8 cellular contexts compared by ENCODE assay signal in the genomic region with DNA sequence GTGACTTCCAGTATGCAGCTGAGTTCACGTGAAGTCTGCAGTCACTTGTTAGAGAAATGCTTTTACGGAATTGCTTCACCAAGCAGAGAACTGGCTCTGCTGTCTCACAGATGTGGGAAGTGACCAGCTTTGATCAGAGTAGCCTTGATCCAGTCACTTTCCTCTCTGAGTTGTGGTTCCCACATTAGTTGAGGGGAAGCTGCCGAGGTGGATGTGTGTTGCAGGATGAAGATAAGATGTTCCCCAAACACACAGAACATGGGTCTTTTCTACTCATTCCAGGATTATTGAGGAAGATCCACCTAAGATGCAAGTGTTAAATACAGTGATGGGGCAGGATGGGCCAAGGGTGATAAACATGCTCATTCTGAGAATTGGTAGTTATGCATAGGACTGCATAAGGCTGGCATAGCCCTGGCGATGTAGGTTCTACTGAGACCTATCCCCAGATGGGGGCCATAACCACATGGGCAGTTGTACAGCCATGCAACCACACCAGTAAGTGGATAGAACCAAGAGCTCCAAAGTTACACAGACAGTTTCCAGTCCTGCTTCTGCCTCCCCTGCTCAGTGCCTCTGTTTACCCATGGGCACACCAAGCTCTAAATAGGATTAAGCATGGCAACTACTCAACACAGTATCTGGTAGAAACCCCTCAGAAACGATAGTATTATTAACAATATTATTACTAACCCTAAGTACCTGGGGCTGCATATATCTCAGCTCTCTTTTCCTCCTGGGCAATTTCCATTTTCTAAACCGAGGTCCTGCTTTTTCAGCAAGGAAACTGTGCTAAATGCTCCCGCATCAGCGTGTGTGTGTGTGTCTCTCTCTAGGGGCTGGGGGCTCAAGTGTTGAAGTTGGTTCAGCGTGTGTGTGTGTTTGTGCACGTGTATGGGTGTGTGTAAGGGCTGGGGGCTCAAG.
DNase-seq lines count a peak whose midpoint lies in the region; ATAC-seq and TF ChIP-seq lines count a peak whose summit lies in the region.

No MANE protein-coding gene starts in this region.

- H3K27ac Mint-ChIP-seq in CD8-positive, alpha-beta T cell, result no peak overlapping the region

- no peaks in the 10 kb centered on the region for H3K9me3 Mint-ChIP-seq in CD8-positive, alpha-beta T cell

- CTCF ChIA-PET in CD8-positive, alpha-beta T cell (lab: Charles Lee), result no interaction called here

- no peaks in the 10 kb centered on the region for H3K36me3 Mint-ChIP-seq in CD8-positive, alpha-beta T cell

- TF ChIP-seq CTCF in CD8-positive, alpha-beta T cell (IDR thresholded peaks at IDR 0.05), result no peak
- TF ChIP-seq CTCF in osteoblast (IDR thresholded peaks at IDR 0.05; ENCODE audit: extremely low read depth, low read depth, low read length), result no peak

- no peak for DNase-seq in CD8-positive, alpha-beta T cell
- DNase-seq in epithelial cell of prostate (ENCODE audit: low read depth, low spot score), result no peak
- peak; percentile 37 for DNase-seq in osteoblast (ENCODE audit: insufficient read length, low spot score, missing footprints)
- no peak for DNase-seq in iPS-NIHi11 (ENCODE audit: low spot score)
- DNase-seq in GOT3 (lab: John Stamatoyannopoulos, UW), result no peak

- H3K4me1 ChIP-seq in CD8-positive, alpha-beta T cell (ENCODE audit: insufficient read depth, low read length), result peaks cover 4% of the 10 kb centered on the region
- peaks cover 15% of the 10 kb centered on the region for H3K4me1 ChIP-seq in osteoblast (ENCODE audit: insufficient read depth, low read length)

- peak overlapping the region; percentile 86 for H3K4me3 Mint-ChIP-seq in CD8-positive, alpha-beta T cell

- H3K4me1 Mint-ChIP-seq in CD8-positive, alpha-beta T cell (ENCODE audit: low read depth), result peaks cover 7% of the 10 kb centered on the region

- H4K20me1 ChIP-seq in osteoblast (ENCODE audit: insufficient read depth, low read length), result no peaks in the 10 kb centered on the region

- ATAC-seq in CD8-positive, alpha-beta T cell, result no peak
- no peak for ATAC-seq in HG02678 (IDR thresholded peaks at IDR 0.05; ENCODE audit: unreplicated experiment)
- ATAC-seq in GM19023 (IDR thresholded peaks at IDR 0.05; ENCODE audit: unreplicated experiment), result no peak

- intact Hi-C loops in CD8-positive, alpha-beta T cell (cut with DNase I, micrococcal nuclease), result no loop called here

- peak overlapping the region; percentile 46 for H3K4me3 ChIP-seq in CD8-positive, alpha-beta T cell (ENCODE audit: low read depth, low read length)
- peak overlapping the region; percentile 77 for H3K4me3 ChIP-seq in osteoblast (ENCODE audit: insufficient read depth, low read length)

- peak overlapping the region; percentile 94 for H3K4me2 ChIP-seq in osteoblast (ENCODE audit: insufficient read depth, low read length)

- POLR2A ChIA-PET in CD8-positive, alpha-beta T cell (lab: Charles Lee), result no interaction called here

- no peaks in the 10 kb centered on the region for H3K36me3 ChIP-seq in CD8-positive, alpha-beta T cell (ENCODE audit: insufficient read depth, low read length)
- H3K36me3 ChIP-seq in osteoblast (ENCODE audit: insufficient read depth, low read length), result no peaks in the 10 kb centered on the region

- H3K27me3 ChIP-seq in CD8-positive, alpha-beta T cell (ENCODE audit: insufficient read depth, low read length), result no peaks in the 10 kb centered on the region
- peaks cover 3% of the 10 kb centered on the region for H3K27me3 ChIP-seq in osteoblast (ENCODE audit: insufficient read depth, low read length)

- peaks cover 4% of the 10 kb centered on the region for H3K27me3 Mint-ChIP-seq in CD8-positive, alpha-beta T cell (ENCODE audit: low read depth)

- H3K79me2 ChIP-seq in osteoblast (ENCODE audit: insufficient read depth, low read length), result no peaks in the 10 kb centered on the region

- H3K9me3 ChIP-seq in CD8-positive, alpha-beta T cell (ENCODE audit: low read length), result no peaks in the 10 kb centered on the region
- H3K9me3 ChIP-seq in osteoblast (ENCODE audit: low read depth, low read length), result no peaks in the 10 kb centered on the region

- peak overlapping the region; percentile 83 for H2AFZ ChIP-seq in osteoblast (ENCODE audit: low read length)

- H3K27ac ChIP-seq in CD8-positive, alpha-beta T cell (ENCODE audit: low read depth, low read length), result no peak overlapping the region
- H3K27ac ChIP-seq in epithelial cell of prostate (peak overlapping the region; percentile 33), osteoblast (ENCODE audit: low read depth, low read length) (no peak overlapping the region)

TF ChIP-seq in PFSK-1, 5 proteins besides CTCF, POLR2A, EP300 and RAD21:
- TF ChIP-seq POLR2AphosphoS5 (IDR thresholded peaks at IDR 0.05; ENCODE audit: low read depth, low read length) (no peak), TAF1 (IDR thresholded peaks at IDR 0.05; ENCODE audit: borderline replicate concordance, insufficient read depth, low read length) (peak; percentile 34; the same call in 1 of the 2 replicates), SIN3A (IDR thresholded peaks at IDR 0.05; ENCODE audit: borderline replicate concordance, insufficient read depth, low read length) (no peak)
- TF ChIP-seq, protein P1, sequence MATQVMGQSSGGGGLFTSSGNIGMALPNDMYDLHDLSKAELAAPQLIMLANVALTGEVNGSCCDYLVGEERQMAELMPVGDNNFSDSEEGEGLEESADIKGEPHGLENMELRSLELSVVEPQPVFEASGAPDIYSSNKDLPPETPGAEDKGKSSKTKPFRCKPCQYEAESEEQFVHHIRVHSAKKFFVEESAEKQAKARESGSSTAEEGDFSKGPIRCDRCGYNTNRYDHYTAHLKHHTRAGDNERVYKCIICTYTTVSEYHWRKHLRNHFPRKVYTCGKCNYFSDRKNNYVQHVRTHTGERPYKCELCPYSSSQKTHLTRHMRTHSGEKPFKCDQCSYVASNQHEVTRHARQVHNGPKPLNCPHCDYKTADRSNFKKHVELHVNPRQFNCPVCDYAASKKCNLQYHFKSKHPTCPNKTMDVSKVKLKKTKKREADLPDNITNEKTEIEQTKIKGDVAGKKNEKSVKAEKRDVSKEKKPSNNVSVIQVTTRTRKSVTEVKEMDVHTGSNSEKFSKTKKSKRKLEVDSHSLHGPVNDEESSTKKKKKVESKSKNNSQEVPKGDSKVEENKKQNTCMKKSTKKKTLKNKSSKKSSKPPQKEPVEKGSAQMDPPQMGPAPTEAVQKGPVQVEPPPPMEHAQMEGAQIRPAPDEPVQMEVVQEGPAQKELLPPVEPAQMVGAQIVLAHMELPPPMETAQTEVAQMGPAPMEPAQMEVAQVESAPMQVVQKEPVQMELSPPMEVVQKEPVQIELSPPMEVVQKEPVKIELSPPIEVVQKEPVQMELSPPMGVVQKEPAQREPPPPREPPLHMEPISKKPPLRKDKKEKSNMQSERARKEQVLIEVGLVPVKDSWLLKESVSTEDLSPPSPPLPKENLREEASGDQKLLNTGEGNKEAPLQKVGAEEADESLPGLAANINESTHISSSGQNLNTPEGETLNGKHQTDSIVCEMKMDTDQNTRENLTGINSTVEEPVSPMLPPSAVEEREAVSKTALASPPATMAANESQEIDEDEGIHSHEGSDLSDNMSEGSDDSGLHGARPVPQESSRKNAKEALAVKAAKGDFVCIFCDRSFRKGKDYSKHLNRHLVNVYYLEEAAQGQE (IDR thresholded peaks at IDR 0.05; ENCODE audit: insufficient read depth in 1 of 2, low read depth in 2 of 2, low read length in 2 of 2), result no peak
